ENCODE assay signal across 22 cellular contexts in genomic region chr15:52870015-52870414, GRCh38.
DNase-seq lines count a peak whose midpoint lies in the region; ATAC-seq, FAIRE-seq and TF ChIP-seq lines count a peak whose summit lies in the region.
"Had no signal": no experiment of that assay in that cellular context is flagged by ENCODE, and none has a peak within 500 bp of the region (broad histone marks: within the 10 kb centered on the region; RNA-seq: fewer than 3 reads in every experiment).

No MANE protein-coding gene starts in this region.

- no peak overlapping the region for H3K4me3 ChIP-seq in dorsolateral prefrontal cortex
- H3K4me3 ChIP-seq: GM12878 had no signal

- peaks cover 0 to 21% (median 0%) of the 10 kb centered on the region in 45 donors for H3K27me3 ChIP-seq in dorsolateral prefrontal cortex

- no peak overlapping the region for H3K27ac ChIP-seq in dorsolateral prefrontal cortex
- H3K27ac ChIP-seq: C4-2B had no signal

- no peak for TF ChIP-seq POLR2A in GM12892 (IDR thresholded peaks at IDR 0.05; ENCODE audit: low read depth, low read length)

- FAIRE-seq in GM12892 (lab: Jason Lieb, UNC): no peak
- FAIRE-seq: A204.1, GM12878, GM19239, HepG2 had no signal

- ATAC-seq in HG02610 (IDR thresholded peaks at IDR 0.05; ENCODE audit: unreplicated experiment): no peak
- ATAC-seq in HG03175 (IDR thresholded peaks at IDR 0.05; ENCODE audit: unreplicated experiment): no peak
- ATAC-seq: GM12878, HCT116, HepG2 had no signal

- no peak for TF ChIP-seq CTCF in dorsolateral prefrontal cortex (IDR thresholded peaks at IDR 0.05 in 54 of 56, conservative IDR thresholded peaks at IDR 0.05 in 2 of 56; ENCODE audit: low read depth in 1 of 56, partially characterized antibody in 56 of 56)

- DNase-seq in ELR (ENCODE audit: low read depth) (peak; percentile 1), RKO (ENCODE audit: low spot score) (peak; percentile 30), dorsolateral prefrontal cortex (peak in 6 of 10 donors; percentile 29 to 54 (median 45)), inferior parietal cortex (ENCODE audit: extremely low spot score) (peak; percentile 16), GM12892 (ENCODE audit: insufficient read length) (no peak), NOMO-1 (lab: John Stamatoyannopoulos, UW; ENCODE audit: unreplicated experiment in 2 of 2) (no peak)
- DNase-seq: ACHN; CD4-positive, alpha-beta T cell; DMS153; DMS79; GOT3; H7; HFFc6; KG1 had no signal

- intact Hi-C loops in dorsolateral prefrontal cortex (cut with DNase I): no loop called here

Comparison
In these comparisons a context has a peak if more than half of its experiments do, and no peak if none do; other contexts are left out.
1. DNase-seq: peak in ELR (single experiment), RKO (single experiment), dorsolateral prefrontal cortex (6 of 10) and inferior parietal cortex (single experiment); none in GM12892 (single experiment) and NOMO-1 (0 of 2).